8 cellular contexts compared by ENCODE assay signal in genomic region chr7:136171233-136171632, GRCh38.
"Had no signal": no experiment of that assay in that cellular context is flagged by ENCODE, and none has a peak within 500 bp of the region (broad histone marks: within the 10 kb centered on the region; RNA-seq: fewer than 3 reads in every experiment).

No MANE protein-coding gene starts in this region.

- ATAC-seq: GM12878 had no signal

- DNase-seq: GDM1, GF-D8 had no signal

- FAIRE-seq: G401.6, GM12878, GM12891, GM12892, GM18507, GM19239 had no signal

- H3K4me3 ChIP-seq: GM12878 had no signal
